Comparison of ENCODE assay signal across 15 cellular contexts in the genomic region with DNA sequence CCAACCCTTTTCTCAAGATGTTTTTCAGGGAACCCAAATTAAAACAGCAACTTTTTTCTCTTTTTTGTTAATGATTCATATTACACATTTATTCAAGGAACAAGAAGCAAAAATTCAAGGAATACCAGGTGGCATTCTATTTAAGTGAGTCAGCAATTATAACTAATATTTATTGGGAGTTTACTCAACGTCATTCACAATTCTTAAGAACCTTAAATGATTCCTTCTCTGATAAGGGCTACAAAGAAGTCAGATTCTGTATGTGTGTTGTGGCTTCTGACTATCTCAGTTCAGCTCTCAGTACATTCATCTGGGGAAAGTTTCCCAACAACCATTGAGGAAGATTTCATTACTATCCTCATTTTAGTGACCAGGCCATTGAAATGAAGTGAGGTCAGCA.
DNase-seq lines count a peak whose midpoint lies in the region; ATAC-seq and TF ChIP-seq lines count a peak whose summit lies in the region.
"Had no signal": no experiment of that assay in that cellular context is flagged by ENCODE, and none has a peak within 500 bp of the region (broad histone marks: within the 10 kb centered on the region; RNA-seq: fewer than 3 reads in every experiment).

No MANE protein-coding gene starts in this region.

- no peak overlapping the region for H3K4me3 ChIP-seq in smooth muscle cell
- H3K4me3 ChIP-seq: BLaER1 treated with 17β-estradiol and CSF1 and Interleukin-3, amounts not matched to agents 10 nM and 100 nM had no signal

- peak overlapping the region; percentile 94 for H3K9ac ChIP-seq in smooth muscle cell (ENCODE audit: low read depth)
- H3K9ac ChIP-seq: BLaER1 treated with 17β-estradiol and CSF1 and Interleukin-3, amounts not matched to agents 10 nM and 100 nM had no signal

- no peaks in the 10 kb centered on the region for H3K9me3 ChIP-seq in smooth muscle cell (replicated peaks; ENCODE audit: low read depth)

- H3K79me2 ChIP-seq in smooth muscle cell (ENCODE audit: low read depth): no peaks in the 10 kb centered on the region

- H3K36me3 ChIP-seq in smooth muscle cell (ENCODE audit: low read depth): no peaks in the 10 kb centered on the region
- H3K36me3 ChIP-seq: BLaER1 treated with 17β-estradiol and CSF1 and Interleukin-3, amounts not matched to agents 10 nM and 100 nM had no signal

- H3K4me2 ChIP-seq in smooth muscle cell: no peak overlapping the region
- H3K4me2 ChIP-seq: BLaER1 treated with 17β-estradiol and CSF1 and Interleukin-3, amounts not matched to agents 10 nM and 100 nM had no signal

- no peaks in the 10 kb centered on the region for H3K27me3 ChIP-seq in smooth muscle cell (ENCODE audit: low read depth)
- H3K27me3 ChIP-seq: BLaER1 treated with 17β-estradiol and CSF1 and Interleukin-3, amounts not matched to agents 10 nM and 100 nM had no signal

- H3K4me1 ChIP-seq in smooth muscle cell (ENCODE audit: low read depth): peaks cover 27% of the 10 kb centered on the region

- no peaks in the 10 kb centered on the region for H4K20me1 ChIP-seq in smooth muscle cell (ENCODE audit: low read depth)
- H4K20me1 ChIP-seq: BLaER1 treated with 17β-estradiol and CSF1 and Interleukin-3, amounts not matched to agents 10 nM and 100 nM had no signal

- peak; percentile 3 for DNase-seq in NCI-H226
- DNase-seq in amniotic epithelial cell (ENCODE audit: low read depth): peak; percentile 75
- DNase-seq in epithelial cell of prostate (ENCODE audit: low read depth, low spot score): peak; percentile 5
- DNase-seq in smooth muscle cell (lab: John Stamatoyannopoulos, UW; ENCODE audit: unreplicated experiment): no peak
- no peak for DNase-seq in midbrain (lab: John Stamatoyannopoulos, UW)
- no peak for DNase-seq in left cardiac atrium
- no peak for DNase-seq in NCI-H1694 (lab: John Stamatoyannopoulos, UW)
- DNase-seq: DMS153, H9, NCI-H1048, NCI-H187, NCI-H82, SHP77 treated with DMSO at 0.1 percent for 48 hours had no signal

- peaks cover 28% of the 10 kb centered on the region for H3F3A ChIP-seq in smooth muscle cell (ENCODE audit: low read depth)

- 33% methylated on average over 1 of the region's 1 CpG for WGBS in smooth muscle cell (ENCODE audit: low lambda C conversion rate)

- H3K27ac ChIP-seq in epithelial cell of prostate: peak overlapping the region; percentile 95
- peak overlapping the region; percentile 98 for H3K27ac ChIP-seq in smooth muscle cell (ENCODE audit: low read depth)
- H3K27ac ChIP-seq: BLaER1 treated with 17β-estradiol and CSF1 and Interleukin-3, amounts not matched to agents 10 nM and 100 nM had no signal

- TF ChIP-seq CTCF in smooth muscle cell (IDR thresholded peaks at IDR 0.05; ENCODE audit: borderline replicate concordance, insufficient read depth, poor library complexity, severe bottlenecking): no peak

- intact Hi-C loops in left cardiac atrium (cut with DNase I): no loop called here

- peak overlapping the region; percentile 46 for H2AFZ ChIP-seq in smooth muscle cell (ENCODE audit: low read depth)

- ATAC-seq in left cardiac atrium: no peak
- no peak for ATAC-seq in GM18870 (IDR thresholded peaks at IDR 0.05; ENCODE audit: unreplicated experiment)

Comparison
In these comparisons a context has a peak if more than half of its experiments do, and no peak if none do; other contexts are left out.
1. DNase-seq: peak in NCI-H226 (single experiment), amniotic epithelial cell (single experiment) and epithelial cell of prostate (single experiment); none in smooth muscle cell (single experiment), midbrain (single experiment), left cardiac atrium (single experiment) and NCI-H1694 (single experiment).